1 cellular context compared by ENCODE assay signal in the genomic region with DNA sequence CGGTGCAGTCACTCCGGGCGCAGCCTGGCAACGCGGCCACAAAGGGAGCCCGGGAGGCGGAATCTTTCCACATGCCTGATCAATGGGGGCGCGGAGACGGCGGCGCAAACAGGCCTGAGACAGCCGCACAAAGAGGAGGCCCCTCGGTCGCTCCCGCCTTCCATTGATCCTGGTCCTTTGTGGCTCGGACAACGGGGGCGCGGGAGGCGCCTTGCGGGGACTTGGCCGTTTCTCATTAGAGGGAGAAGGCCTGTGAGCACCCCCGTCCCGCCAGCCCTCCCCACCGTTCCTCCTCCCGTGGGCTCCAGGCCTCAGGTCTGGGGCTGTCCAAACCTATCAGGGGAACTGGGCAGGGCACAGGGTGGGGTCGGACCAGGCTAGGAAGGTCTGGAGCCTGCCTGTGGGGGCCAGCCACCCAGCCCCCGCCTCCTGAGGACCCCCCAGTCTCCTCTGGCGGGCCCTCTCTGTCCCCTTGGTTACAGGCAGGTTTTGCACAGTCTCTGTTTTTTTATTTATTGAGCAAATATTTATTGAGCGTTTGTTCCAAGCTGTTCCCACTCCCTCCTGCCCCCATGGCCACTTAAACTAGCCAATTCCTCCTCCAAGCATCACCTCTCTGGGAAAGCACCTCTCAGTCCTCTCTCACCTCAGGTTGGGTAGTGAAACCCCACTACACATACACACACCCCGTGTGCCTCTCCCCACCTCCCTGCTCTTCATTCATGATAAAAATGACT.
TF ChIP-seq lines count a peak whose summit lies in the region.

No MANE protein-coding gene starts in this region.

TF ChIP-seq in HepG2, 621 proteins besides CTCF, POLR2A, EP300 and RAD21:
- TF ChIP-seq AGO1 (IDR thresholded peaks at IDR 0.05; ENCODE audit: low read depth, low read length, poor library complexity, severe bottlenecking), result no peak
- TF ChIP-seq, protein P1, sequence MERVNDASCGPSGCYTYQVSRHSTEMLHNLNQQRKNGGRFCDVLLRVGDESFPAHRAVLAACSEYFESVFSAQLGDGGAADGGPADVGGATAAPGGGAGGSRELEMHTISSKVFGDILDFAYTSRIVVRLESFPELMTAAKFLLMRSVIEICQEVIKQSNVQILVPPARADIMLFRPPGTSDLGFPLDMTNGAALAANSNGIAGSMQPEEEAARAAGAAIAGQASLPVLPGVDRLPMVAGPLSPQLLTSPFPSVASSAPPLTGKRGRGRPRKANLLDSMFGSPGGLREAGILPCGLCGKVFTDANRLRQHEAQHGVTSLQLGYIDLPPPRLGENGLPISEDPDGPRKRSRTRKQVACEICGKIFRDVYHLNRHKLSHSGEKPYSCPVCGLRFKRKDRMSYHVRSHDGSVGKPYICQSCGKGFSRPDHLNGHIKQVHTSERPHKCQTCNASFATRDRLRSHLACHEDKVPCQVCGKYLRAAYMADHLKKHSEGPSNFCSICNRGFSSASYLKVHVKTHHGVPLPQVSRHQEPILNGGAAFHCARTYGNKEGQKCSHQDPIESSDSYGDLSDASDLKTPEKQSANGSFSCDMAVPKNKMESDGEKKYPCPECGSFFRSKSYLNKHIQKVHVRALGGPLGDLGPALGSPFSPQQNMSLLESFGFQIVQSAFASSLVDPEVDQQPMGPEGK (CRISPR knock-in tag; IDR thresholded peaks at IDR 0.05), result no peak
- TF ChIP-seq, protein P2, sequence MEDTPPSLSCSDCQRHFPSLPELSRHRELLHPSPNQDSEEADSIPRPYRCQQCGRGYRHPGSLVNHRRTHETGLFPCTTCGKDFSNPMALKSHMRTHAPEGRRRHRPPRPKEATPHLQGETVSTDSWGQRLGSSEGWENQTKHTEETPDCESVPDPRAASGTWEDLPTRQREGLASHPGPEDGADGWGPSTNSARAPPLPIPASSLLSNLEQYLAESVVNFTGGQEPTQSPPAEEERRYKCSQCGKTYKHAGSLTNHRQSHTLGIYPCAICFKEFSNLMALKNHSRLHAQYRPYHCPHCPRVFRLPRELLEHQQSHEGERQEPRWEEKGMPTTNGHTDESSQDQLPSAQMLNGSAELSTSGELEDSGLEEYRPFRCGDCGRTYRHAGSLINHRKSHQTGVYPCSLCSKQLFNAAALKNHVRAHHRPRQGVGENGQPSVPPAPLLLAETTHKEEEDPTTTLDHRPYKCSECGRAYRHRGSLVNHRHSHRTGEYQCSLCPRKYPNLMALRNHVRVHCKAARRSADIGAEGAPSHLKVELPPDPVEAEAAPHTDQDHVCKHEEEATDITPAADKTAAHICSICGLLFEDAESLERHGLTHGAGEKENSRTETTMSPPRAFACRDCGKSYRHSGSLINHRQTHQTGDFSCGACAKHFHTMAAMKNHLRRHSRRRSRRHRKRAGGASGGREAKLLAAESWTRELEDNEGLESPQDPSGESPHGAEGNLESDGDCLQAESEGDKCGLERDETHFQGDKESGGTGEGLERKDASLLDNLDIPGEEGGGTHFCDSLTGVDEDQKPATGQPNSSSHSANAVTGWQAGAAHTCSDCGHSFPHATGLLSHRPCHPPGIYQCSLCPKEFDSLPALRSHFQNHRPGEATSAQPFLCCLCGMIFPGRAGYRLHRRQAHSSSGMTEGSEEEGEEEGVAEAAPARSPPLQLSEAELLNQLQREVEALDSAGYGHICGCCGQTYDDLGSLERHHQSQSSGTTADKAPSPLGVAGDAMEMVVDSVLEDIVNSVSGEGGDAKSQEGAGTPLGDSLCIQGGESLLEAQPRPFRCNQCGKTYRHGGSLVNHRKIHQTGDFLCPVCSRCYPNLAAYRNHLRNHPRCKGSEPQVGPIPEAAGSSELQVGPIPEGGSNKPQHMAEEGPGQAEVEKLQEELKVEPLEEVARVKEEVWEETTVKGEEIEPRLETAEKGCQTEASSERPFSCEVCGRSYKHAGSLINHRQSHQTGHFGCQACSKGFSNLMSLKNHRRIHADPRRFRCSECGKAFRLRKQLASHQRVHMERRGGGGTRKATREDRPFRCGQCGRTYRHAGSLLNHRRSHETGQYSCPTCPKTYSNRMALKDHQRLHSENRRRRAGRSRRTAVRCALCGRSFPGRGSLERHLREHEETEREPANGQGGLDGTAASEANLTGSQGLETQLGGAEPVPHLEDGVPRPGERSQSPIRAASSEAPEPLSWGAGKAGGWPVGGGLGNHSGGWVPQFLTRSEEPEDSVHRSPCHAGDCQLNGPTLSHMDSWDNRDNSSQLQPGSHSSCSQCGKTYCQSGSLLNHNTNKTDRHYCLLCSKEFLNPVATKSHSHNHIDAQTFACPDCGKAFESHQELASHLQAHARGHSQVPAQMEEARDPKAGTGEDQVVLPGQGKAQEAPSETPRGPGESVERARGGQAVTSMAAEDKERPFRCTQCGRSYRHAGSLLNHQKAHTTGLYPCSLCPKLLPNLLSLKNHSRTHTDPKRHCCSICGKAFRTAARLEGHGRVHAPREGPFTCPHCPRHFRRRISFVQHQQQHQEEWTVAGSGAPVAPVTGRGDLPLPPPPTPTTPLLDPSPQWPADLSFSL (CRISPR knock-in tag; IDR thresholded peaks at IDR 0.05), result no peak
- no peak for TF ChIP-seq DMAP1 (CRISPR knock-in tag; IDR thresholded peaks at IDR 0.05)
